32 cellular contexts compared by ENCODE assay signal in genomic region chr11:14384338-14384737, GRCh38. TPM values are rescaled to one million over a fixed set of nuclear protein-coding genes. Genes with fewer than 3 reads are reported as not detected.
DNase-seq lines count a peak whose midpoint lies in the region; ATAC-seq and TF ChIP-seq lines count a peak whose summit lies in the region.
"Had no signal": no experiment of that assay in that cellular context is flagged by ENCODE, and none has a peak within 500 bp of the region (broad histone marks: within the 10 kb centered on the region; RNA-seq: fewer than 3 reads in every experiment).

No MANE protein-coding gene starts in this region.

- in situ Hi-C loops in brain microvascular endothelial cell (cut with HindIII; ENCODE audit: low pct_ligation_motif_present, low sequenced_read_pairs) = no loop called here

- H3K27me3 Mint-ChIP-seq in endothelial cell (ENCODE audit: unreplicated experiment) = peaks cover 5% of the 10 kb centered on the region

- TF ChIP-seq CTCF in endothelial cell (IDR thresholded peaks at IDR 0.05; ENCODE audit: unreplicated experiment) (no peak), brain microvascular endothelial cell (IDR thresholded peaks at IDR 0.05; ENCODE audit: low read depth, low read length, missing control alignments) (no peak)

- H3K9me3 Mint-ChIP-seq in endothelial cell (ENCODE audit: unreplicated experiment) = no peaks in the 10 kb centered on the region
- H3K9me3 Mint-ChIP-seq: activated T-cell treated with anti-CD3 and anti-CD28 coated beads, Interleukin-2, amount 50 U/mL, for 24 hours; immature natural killer cell; mesothelial cell of epicardium; T-cell had no signal

- ATAC-seq in sciatic nerve (peak; percentile 47), HG03139 (IDR thresholded peaks at IDR 0.05; ENCODE audit: unreplicated experiment) (no peak), GM18870 (IDR thresholded peaks at IDR 0.05; ENCODE audit: unreplicated experiment) (no peak)
- ATAC-seq: natural killer cell treated with Interleukin-12 subunit alpha and Interleukin-12 subunit beta and Interleukin-15 and Interleukin-18, amount 100 ng/mL, for 72 hours; stimulated activated naive CD8-positive, alpha-beta T cell treated with anti-CD3 and anti-CD28 coated beads, Interleukin-15, Interleukin-2, amounts not matched to agents 100 U/mL and 50 U/mL, for 24 hours; T-cell had no signal

- no peak overlapping the region for H3K27ac ChIP-seq in brain microvascular endothelial cell
- H3K27ac ChIP-seq: adrenal gland, breast epithelium, colonic mucosa, hepatocyte, left ventricle myocardium inferior, ovary, Peyer's patch, SJSA1, transverse colon had no signal

- intact Hi-C loops in sciatic nerve (cut with DNase I) = no loop called here

- no peak overlapping the region for H3K27ac Mint-ChIP-seq in endothelial cell (ENCODE audit: unreplicated experiment)
- H3K27ac Mint-ChIP-seq: activated T-cell treated with anti-CD3 and anti-CD28 coated beads, Interleukin-2, amount 50 U/mL, for 24 hours; mesothelial cell of epicardium; natural killer cell treated with Interleukin-12 subunit alpha and Interleukin-12 subunit beta and Interleukin-15 and Interleukin-18, amount 100 ng/mL, for 72 hours; T-cell had no signal

- DNase-seq in AG20443 (ENCODE audit: low spot score) (peak; percentile 44), RPMI7951 (ENCODE audit: low read depth) (peak; percentile 42), fibroblast of peridontal ligament (ENCODE audit: extremely low read depth) (peak; percentile 98), sciatic nerve (ENCODE audit: low spot score) (no peak), endothelial cell (ENCODE audit: low spot score) (no peak), brain microvascular endothelial cell (no peak)
- DNase-seq: activated CD4-positive, CD25-positive, alpha-beta regulatory T cell treated with anti-CD3 and anti-CD28 coated beads, Interleukin-2, amount 50 U/mL, for 72 hours; activated CD8-positive, alpha-beta memory T cell treated with anti-CD3 and anti-CD28 coated beads for 24 hours; activated T-cell treated with anti-CD3 and anti-CD28 coated beads, Interleukin-2, amount 50 U/mL, for 24 hours; AML-193; CD4-positive, alpha-beta memory T cell; colonic mucosa; DMS 273 treated with DMSO at 0.1 percent for 48 hours; immature natural killer cell; KG1; left ventricle myocardium inferior; MV-4-11; NCI-H2171; NCI-H524; ovary; Peyer's patch; stimulated activated naive CD8-positive, alpha-beta T cell treated with anti-CD3 and anti-CD28 coated beads, Interleukin-15, Interleukin-2, amounts not matched to agents 100 U/mL and 50 U/mL, for 24 hours; T-cell; transverse colon had no signal

- H3K36me3 ChIP-seq in brain microvascular endothelial cell (replicated peaks) = no peaks in the 10 kb centered on the region
- H3K36me3 ChIP-seq: adrenal gland, breast epithelium, colonic mucosa, left ventricle myocardium inferior, ovary, Peyer's patch, SJSA1, transverse colon had no signal

- H3K4me3 Mint-ChIP-seq in endothelial cell (ENCODE audit: unreplicated experiment) = no peak overlapping the region
- H3K4me3 Mint-ChIP-seq: activated T-cell treated with anti-CD3 and anti-CD28 coated beads, Interleukin-2, amount 50 U/mL, for 24 hours; immature natural killer cell; mesothelial cell of epicardium; natural killer cell treated with Interleukin-12 subunit alpha and Interleukin-12 subunit beta and Interleukin-15 and Interleukin-18, amount 100 ng/mL, for 72 hours; T-cell had no signal

- H3K4me3 ChIP-seq in brain microvascular endothelial cell (ENCODE audit: low read depth, low read length) = no peak overlapping the region
- H3K4me3 ChIP-seq: adrenal gland, breast epithelium, colonic mucosa, hepatocyte, left ventricle myocardium inferior, ovary, Peyer's patch, SJSA1, transverse colon had no signal

- H3K4me1 Mint-ChIP-seq in endothelial cell (ENCODE audit: unreplicated experiment) = peaks cover 5% of the 10 kb centered on the region

- H3K27me3 ChIP-seq in brain microvascular endothelial cell (replicated peaks) = no peaks in the 10 kb centered on the region
- H3K27me3 ChIP-seq: adrenal gland, breast epithelium, colonic mucosa, ovary, Peyer's patch, SJSA1 had no signal

- no peaks in the 10 kb centered on the region for H3K36me3 Mint-ChIP-seq in endothelial cell (ENCODE audit: low read depth, unreplicated experiment)
- H3K36me3 Mint-ChIP-seq: CD4-positive, alpha-beta memory T cell; mesothelial cell of epicardium; natural killer cell treated with Interleukin-12 subunit alpha and Interleukin-12 subunit beta and Interleukin-15 and Interleukin-18, amount 100 ng/mL, for 72 hours; T-cell had no signal

RNA-seq across cellular contexts. Expression of gene RRAS2, which starts 25.4 kb away (rescaled TPM):
- 34.9 and 41.1 TPM in 2 replicates for total RNA-seq in RPMI7951 (2014; rRNA removed; shearing (Covaris generic))
- 23.4 TPM for total RNA-seq in sciatic nerve
- total RNA-seq in endothelial cell (ENCODE audit: unreplicated experiment) = 59.6 TPM

Comparison
In these comparisons a context has a peak if more than half of its experiments do, and no peak if none do; other contexts are left out.
1. DNase-seq: peak in AG20443 (single experiment), RPMI7951 (single experiment) and fibroblast of peridontal ligament (single experiment); none in sciatic nerve (single experiment), endothelial cell (single experiment) and brain microvascular endothelial cell (single experiment).